In genomic region chr1:205294914-205295310, GRCh38 we compare ENCODE assay signal across 13 cellular contexts. TPM values are rescaled to one million over a fixed set of nuclear protein-coding genes. Genes with fewer than 3 reads are reported as not detected.
DNase-seq lines count a peak whose midpoint lies in the region; ATAC-seq and TF ChIP-seq lines count a peak whose summit lies in the region.
"Had no signal": no experiment of that assay in that cellular context is flagged by ENCODE, and none has a peak within 500 bp of the region (broad histone marks: within the 10 kb centered on the region; RNA-seq: fewer than 3 reads in every experiment).

No MANE protein-coding gene starts in this region.

- 21 to 29% methylated on average over 4 to 5 of the region's 5 CpGs for WGBS in mesodermal cell (ENCODE audit: insufficient coverage in 2 of 2), 2 experiments
- WGBS in upper lobe of left lung, 2 donors, result 83 to 91% methylated on average over 5 of the region's 5 CpGs

- H3K4me1 Mint-ChIP-seq in activated T-cell treated with anti-CD3 and anti-CD28 coated beads, Interleukin-2, amount 50 U/mL, for 24 hours (ENCODE audit: low read depth), result peaks cover 52% of the 10 kb centered on the region
- H3K4me1 Mint-ChIP-seq in activated CD4-positive, alpha-beta memory T cell treated with anti-CD3 and anti-CD28 coated beads for 36 hours (ENCODE audit: low read depth), result peaks cover 38% of the 10 kb centered on the region

- no peak for TF ChIP-seq EP300 in upper lobe of left lung (IDR thresholded peaks at IDR 0.05)

- no peak for TF ChIP-seq POLR2A in upper lobe of left lung (IDR thresholded peaks at IDR 0.05)

- H3K4me3 Mint-ChIP-seq in activated T-cell treated with anti-CD3 and anti-CD28 coated beads, Interleukin-2, amount 50 U/mL, for 24 hours, result no peak overlapping the region
- H3K4me3 Mint-ChIP-seq in activated CD4-positive, alpha-beta memory T cell treated with anti-CD3 and anti-CD28 coated beads for 36 hours, result no peak overlapping the region
- H3K4me3 Mint-ChIP-seq: activated naive CD4-positive, alpha-beta T cell treated with anti-CD3 and anti-CD28 coated beads, Interleukin-2, amount 50 U/mL, for 24 hours had no signal

- ATAC-seq in upper lobe of left lung (ENCODE audit: low FRiP score in 2 of 2), result no peak
- ATAC-seq in HG02840 (IDR thresholded peaks at IDR 0.05; ENCODE audit: low FRiP score, unreplicated experiment), result no peak

- no peaks in the 10 kb centered on the region for H3K27me3 Mint-ChIP-seq in activated T-cell treated with anti-CD3 and anti-CD28 coated beads, Interleukin-2, amount 50 U/mL, for 24 hours
- H3K27me3 Mint-ChIP-seq in activated CD4-positive, alpha-beta memory T cell treated with anti-CD3 and anti-CD28 coated beads for 36 hours, result no peaks in the 10 kb centered on the region
- H3K27me3 Mint-ChIP-seq: activated naive CD4-positive, alpha-beta T cell treated with anti-CD3 and anti-CD28 coated beads, Interleukin-2, amount 50 U/mL, for 24 hours had no signal

- intact Hi-C loops in activated CD4-positive, alpha-beta memory T cell treated with anti-CD3 and anti-CD28 coated beads for 36 hours (cut with micrococcal nuclease), result no loop called here

- POLR2A ChIA-PET in activated CD4-positive, alpha-beta memory T cell treated with anti-CD3 and anti-CD28 coated beads for 36 hours (lab: Charles Lee), result no interaction called here

- H3K9me3 Mint-ChIP-seq in activated T-cell treated with anti-CD3 and anti-CD28 coated beads, Interleukin-2, amount 50 U/mL, for 24 hours, result no peaks in the 10 kb centered on the region
- H3K9me3 Mint-ChIP-seq in activated CD4-positive, alpha-beta memory T cell treated with anti-CD3 and anti-CD28 coated beads for 36 hours, result no peaks in the 10 kb centered on the region
- H3K9me3 Mint-ChIP-seq: activated naive CD4-positive, alpha-beta T cell treated with anti-CD3 and anti-CD28 coated beads, Interleukin-2, amount 50 U/mL, for 24 hours had no signal

- H3K27ac ChIP-seq in mesodermal cell (ENCODE audit: low read depth, low read length, severe bottlenecking) (peak overlapping the region; percentile 98), upper lobe of left lung (peak overlapping the region; percentile 29 to 80 (median 69))

- H3K36me3 ChIP-seq in mesodermal cell (ENCODE audit: control insufficient read depth, insufficient read depth, low read length) (peaks cover 3% of the 10 kb centered on the region), upper lobe of left lung (no peaks in the 10 kb centered on the region)

- H3K27me3 ChIP-seq in upper lobe of left lung, result no peaks in the 10 kb centered on the region

- no peaks in the 10 kb centered on the region for H3K36me3 Mint-ChIP-seq in activated T-cell treated with anti-CD3 and anti-CD28 coated beads, Interleukin-2, amount 50 U/mL, for 24 hours (ENCODE audit: low read depth)
- H3K36me3 Mint-ChIP-seq in activated CD4-positive, alpha-beta memory T cell treated with anti-CD3 and anti-CD28 coated beads for 36 hours, result no peaks in the 10 kb centered on the region
- H3K36me3 Mint-ChIP-seq: activated naive CD4-positive, alpha-beta T cell treated with anti-CD3 and anti-CD28 coated beads, Interleukin-2, amount 50 U/mL, for 24 hours had no signal

- no peak for DNase-seq in activated T-cell treated with anti-CD3 and anti-CD28 coated beads, Interleukin-2, amount 50 U/mL, for 24 hours
- DNase-seq in activated T-cell treated with anti-CD3 and anti-CD28 coated beads, Interleukin-2, amount 50 U/mL, for 48 hours, result no peak
- peak; percentile 29 for DNase-seq in dermis blood vessel endothelial cell
- DNase-seq in upper lobe of left lung, result no peak
- DNase-seq in NCI-H2171 treated with DMSO at 0.1 percent for 48 hours (lab: John Stamatoyannopoulos, UW), result no peak
- DNase-seq in activated CD4-positive, alpha-beta memory T cell treated with anti-CD3 and anti-CD28 coated beads for 36 hours, result no peak
- DNase-seq: activated CD4-positive, alpha-beta T cell treated with anti-CD3 and anti-CD28 coated beads for 1 hour; NCI-H2081 treated with DMSO at 0.1 percent for 48 hours; SHP77 had no signal

- CTCF ChIA-PET in activated CD4-positive, alpha-beta memory T cell treated with anti-CD3 and anti-CD28 coated beads for 36 hours (lab: Charles Lee), result interaction anchor here (0.9 to 3.6 kb wide), 4 partner anchors 8 to 26 kb away, joined by 3 to 21 read pairs (median 4); no protein-coding TSS in a partner anchor

- peak overlapping the region; percentile 14 for H3K4me3 ChIP-seq in mesodermal cell (ENCODE audit: extremely low read depth, insufficient read depth, low read length, poor library complexity, severe bottlenecking)
- H3K4me3 ChIP-seq in upper lobe of left lung, result no peak overlapping the region
- H3K4me3 ChIP-seq: lung had no signal

- TF ChIP-seq CTCF in upper lobe of left lung (IDR thresholded peaks at IDR 0.05), result no peak

- peaks cover 67% of the 10 kb centered on the region for H3K4me1 ChIP-seq in mesodermal cell (ENCODE audit: control insufficient read depth, insufficient read depth, low read length, poor library complexity, severe bottlenecking)
- H3K4me1 ChIP-seq in upper lobe of left lung, result peaks cover 8 to 25% (median 15%) of the 10 kb centered on the region in 4 donors

- H3K27ac Mint-ChIP-seq in activated T-cell treated with anti-CD3 and anti-CD28 coated beads, Interleukin-2, amount 50 U/mL, for 24 hours, result peak overlapping the region; percentile 52
- no peak overlapping the region for H3K27ac Mint-ChIP-seq in activated CD4-positive, alpha-beta memory T cell treated with anti-CD3 and anti-CD28 coated beads for 36 hours

- no peaks in the 10 kb centered on the region for H3K9me3 ChIP-seq in mesodermal cell (ENCODE audit: control insufficient read depth, low read length)
- no peaks in the 10 kb centered on the region for H3K9me3 ChIP-seq in upper lobe of left lung

RNA-seq across cellular contexts. Expression of gene NUAK2, which starts 26.6 kb away (rescaled TPM):
- total RNA-seq in dermis blood vessel endothelial cell, result 4.6 and 5.0 TPM in 2 replicates
- 10.4 TPM for polyA plus RNA-seq in mesodermal cell (2013, experiment 1 of 2)
- polyA plus RNA-seq in mesodermal cell (2013, experiment 2 of 2), result 8.3 TPM
- total RNA-seq in upper lobe of left lung, result 10 to 100 TPM in 3 of 6 donors, 1 to 10 TPM in 3; 8.5 to 14.7 (median 10.3) TPM
- total RNA-seq in activated CD4-positive, alpha-beta memory T cell treated with anti-CD3 and anti-CD28 coated beads for 36 hours, result 1 to 10 TPM; 4.4 to 4.5 TPM
